Comparison of ENCODE assay signal across 29 cellular contexts in genomic region chr5:162796507-162796906, GRCh38.
"Had no signal": no experiment of that assay in that cellular context is flagged by ENCODE, and none has a peak within 500 bp of the region (broad histone marks: within the 10 kb centered on the region; RNA-seq: fewer than 3 reads in every experiment).

No MANE protein-coding gene starts in this region.

- H3K4me3 ChIP-seq: colonic mucosa, coronary artery, dorsolateral prefrontal cortex, esophagus muscularis mucosa, esophagus squamous epithelium, gastrocnemius medialis, gastroesophageal sphincter, heart left ventricle, heart right ventricle had no signal

- H3K4me3 Mint-ChIP-seq: dendritic cell treated with granulocyte-macrophage colony-stimulating factor and Interleukin-4, amounts not matched to agents 40 ng/mL and 50 ng/mL, for 4 days; effector memory CD8-positive, alpha-beta T cell; endodermal cell had no signal

- H3K4me1 ChIP-seq: colonic mucosa, esophagus muscularis mucosa, esophagus squamous epithelium, foreskin keratinocyte, gastrocnemius medialis, gastroesophageal sphincter, heart left ventricle, heart right ventricle had no signal

- H3K9me3 ChIP-seq: colonic mucosa, esophagus muscularis mucosa, esophagus squamous epithelium, gastrocnemius medialis, gastroesophageal sphincter had no signal

- DNase-seq: colonic mucosa; cortex of kidney; dermis blood vessel endothelial cell; dorsolateral prefrontal cortex; effector CD4-positive, alpha-beta T cell; effector CD8-positive, alpha-beta T cell; effector memory CD4-positive, alpha-beta T cell; effector memory CD8-positive, alpha-beta T cell; endodermal cell; erythroblast; esophagus squamous epithelium; foreskin fibroblast; foreskin keratinocyte; foreskin melanocyte; gastrocnemius medialis; glutamatergic neuron; head of caudate nucleus; heart left ventricle; heart right ventricle had no signal

- H3K36me3 ChIP-seq: colonic mucosa, esophagus muscularis mucosa, esophagus squamous epithelium, gastrocnemius medialis, gastroesophageal sphincter, heart left ventricle, heart right ventricle had no signal

- H3K27me3 Mint-ChIP-seq: dendritic cell treated with granulocyte-macrophage colony-stimulating factor and Interleukin-4, amounts not matched to agents 40 ng/mL and 50 ng/mL, for 4 days; effector memory CD8-positive, alpha-beta T cell had no signal

- H3K27me3 ChIP-seq: colonic mucosa, dorsolateral prefrontal cortex, esophagus muscularis mucosa, esophagus squamous epithelium, foreskin keratinocyte, gastrocnemius medialis, gastroesophageal sphincter, heart left ventricle, heart right ventricle had no signal

- H3K9me3 Mint-ChIP-seq: endodermal cell had no signal

- H3K27ac Mint-ChIP-seq: dendritic cell treated with granulocyte-macrophage colony-stimulating factor and Interleukin-4, amounts not matched to agents 40 ng/mL and 50 ng/mL, for 4 days; effector memory CD8-positive, alpha-beta T cell; endodermal cell had no signal

- H3K27ac ChIP-seq: colonic mucosa, coronary artery, dorsolateral prefrontal cortex, epithelial cell of prostate, esophagus muscularis mucosa, esophagus squamous epithelium, foreskin keratinocyte, gastrocnemius medialis, gastroesophageal sphincter, heart left ventricle, heart right ventricle had no signal

- ATAC-seq: effector memory CD8-positive, alpha-beta T cell; esophagus mucosa; foreskin keratinocyte; gastrocnemius medialis; gastroesophageal sphincter; heart left ventricle; heart right ventricle had no signal

- FAIRE-seq: colon, endometrium, endothelial cell of umbilical vein, frontal cortex had no signal
